1 cellular context compared by ENCODE assay signal in the genomic region with DNA sequence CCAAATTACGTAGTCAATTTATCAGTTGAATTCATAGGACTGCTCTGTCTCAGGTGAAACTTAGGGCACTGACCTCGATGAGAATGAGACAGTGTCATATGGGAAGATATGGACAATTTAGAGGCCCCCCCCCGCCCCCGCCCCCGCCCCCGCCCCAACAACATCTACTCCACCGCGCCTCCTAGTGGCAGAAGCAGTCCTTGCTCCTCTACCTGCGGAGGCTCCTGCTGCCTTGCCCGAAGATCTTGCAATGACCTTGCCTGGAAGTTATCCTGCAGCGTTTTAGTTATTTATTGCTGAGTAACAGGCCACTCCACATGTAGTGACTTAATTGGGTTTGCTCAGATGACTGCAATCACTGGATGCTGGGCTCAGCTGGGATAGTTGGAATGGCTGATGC.
TF ChIP-seq lines count a peak whose summit lies in the region.

No MANE protein-coding gene starts in this region.

TF ChIP-seq in GM12878, 131 proteins besides CTCF, POLR2A, EP300 and RAD21:
- TF ChIP-seq EGR1 (IDR thresholded peaks at IDR 0.05; ENCODE audit: borderline replicate concordance in 1 of 2, low read depth in 2 of 2, low read length in 2 of 2): peak in 1 of 2 experiments; percentile 50; a peak in 1 of 3 replicates
- TF ChIP-seq NR2C1 (IDR thresholded peaks at IDR 0.05): no peak
